ENCODE assay signal across 11 cellular contexts in the genomic region with DNA sequence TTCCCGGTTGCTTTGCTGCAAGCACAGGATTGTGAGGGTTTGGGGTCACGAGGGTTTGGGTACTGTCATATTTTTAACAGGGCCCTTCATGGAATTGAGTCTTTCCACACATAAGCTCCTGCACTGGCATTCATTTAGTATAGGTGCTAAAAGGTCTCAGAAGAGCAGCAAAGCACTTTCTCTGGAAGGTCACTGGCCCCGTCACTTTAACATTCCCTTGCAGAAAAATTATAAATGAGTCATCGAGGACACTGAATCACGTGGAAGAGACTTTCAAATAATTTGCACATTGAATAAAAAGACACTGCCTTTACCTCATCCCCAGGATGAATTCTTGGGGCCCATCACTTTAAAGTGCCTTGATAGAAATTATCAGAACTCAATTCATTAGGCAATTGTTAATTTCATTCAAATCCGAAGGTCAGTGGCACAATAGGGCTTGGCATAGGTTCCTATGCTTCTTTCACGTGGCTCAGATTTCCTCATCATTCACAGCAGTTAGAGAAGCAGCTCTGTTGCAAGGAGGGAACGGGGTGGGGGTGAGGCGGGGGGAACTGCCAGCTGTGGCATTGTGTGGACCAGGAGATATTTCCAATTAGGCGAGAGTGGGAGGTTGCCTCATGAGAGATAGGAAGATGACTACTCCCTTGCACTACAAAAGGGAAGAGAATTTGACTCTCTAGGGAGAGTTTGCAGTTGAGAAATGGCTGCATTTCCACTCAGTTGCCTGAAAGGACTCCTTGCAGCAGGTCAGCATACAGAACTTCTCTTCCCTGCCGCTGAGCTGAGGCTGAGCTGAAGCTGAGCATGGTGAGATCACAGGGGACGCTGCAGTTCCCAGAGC.
DNase-seq lines count a peak whose midpoint lies in the region; ATAC-seq and TF ChIP-seq lines count a peak whose summit lies in the region.
"Had no signal": no experiment of that assay in that cellular context is flagged by ENCODE, and none has a peak within 500 bp of the region (broad histone marks: within the 10 kb centered on the region; RNA-seq: fewer than 3 reads in every experiment).

No MANE protein-coding gene starts in this region.

- H3K4me1 ChIP-seq in right atrium auricular region (peaks cover 0 to 9% of the 10 kb centered on the region in 2 donors), suprapubic skin (peaks cover 8% of the 10 kb centered on the region)

- no peak for TF ChIP-seq EP300 in suprapubic skin (IDR thresholded peaks at IDR 0.05)

- WGBS in suprapubic skin: 47% methylated on average over 12 of the region's 12 CpGs

- H3K4me3 Mint-ChIP-seq in WTC11: no peak overlapping the region
- H3K4me3 Mint-ChIP-seq: activated naive CD8-positive, alpha-beta T cell treated with anti-CD3 and anti-CD28 coated beads, Interleukin-2, amount 10 ng/mL, durations not matched to agents 7 days and 5 days had no signal

- no peaks in the 10 kb centered on the region for H3K9me3 ChIP-seq in right atrium auricular region
- no peaks in the 10 kb centered on the region for H3K9me3 ChIP-seq in suprapubic skin

- CTCF ChIA-PET in WTC11 (lab: Charles Lee): interaction anchor here (0.7 to 1.6 kb wide), 7 partner anchors 9 to 472 kb away, joined by 3 to 9 read pairs (median 3); no protein-coding TSS in a partner anchor

- peak; percentile 86 for ATAC-seq in WTC11
- ATAC-seq in GM21447 (IDR thresholded peaks at IDR 0.05; ENCODE audit: unreplicated experiment): no peak

- H3K4me3 ChIP-seq in HL-60 (replicated peaks; ENCODE audit: insufficient read depth, low read length) (no peak overlapping the region), right atrium auricular region (no peak overlapping the region), suprapubic skin (no peak overlapping the region)

- H3K9me3 Mint-ChIP-seq in WTC11: peaks cover 13% of the 10 kb centered on the region

- no peak for TF ChIP-seq POLR2A in suprapubic skin (IDR thresholded peaks at IDR 0.05)

- peaks cover 3% of the 10 kb centered on the region for H3K27me3 Mint-ChIP-seq in WTC11 (ENCODE audit: low read depth)

- POLR2A ChIA-PET in WTC11 (lab: Charles Lee): no interaction called here

- H3K4me1 Mint-ChIP-seq in WTC11: peaks cover 13% of the 10 kb centered on the region
- H3K4me1 Mint-ChIP-seq: activated naive CD8-positive, alpha-beta T cell treated with anti-CD3 and anti-CD28 coated beads, Interleukin-2, amount 10 ng/mL, durations not matched to agents 7 days and 5 days had no signal

- no peak overlapping the region for H3K27ac Mint-ChIP-seq in WTC11
- H3K27ac Mint-ChIP-seq: activated naive CD8-positive, alpha-beta T cell treated with anti-CD3 and anti-CD28 coated beads, Interleukin-2, amount 10 ng/mL, durations not matched to agents 7 days and 5 days had no signal

- peak overlapping the region; percentile 44 for H3K27ac ChIP-seq in HL-60 (replicated peaks)
- no peak overlapping the region for H3K27ac ChIP-seq in right atrium auricular region
- H3K27ac ChIP-seq in suprapubic skin: no peak overlapping the region

- DNase-seq in HL-60 (ENCODE audit: low read depth in 1 of 2, low spot score in 1 of 2) (peak; percentile 95 to 97), WTC11 (ENCODE audit: low spot score) (peak; percentile 16), right atrium auricular region (ENCODE audit: low spot score) (peak; percentile 76), suprapubic skin (ENCODE audit: low spot score in 2 of 2) (peak; percentile 84 to 88), NCI-H2227 treated with DMSO at 0.1 percent for 48 hours (lab: John Stamatoyannopoulos, UW) (no peak), DMS53 treated with DMSO at 0.1 percent for 48 hours (lab: John Stamatoyannopoulos, UW; ENCODE audit: unreplicated experiment) (no peak), NCI-H1092 treated with DMSO at 0.1 percent for 48 hours (lab: John Stamatoyannopoulos, UW) (no peak)
- DNase-seq: activated naive CD8-positive, alpha-beta T cell treated with anti-CD3 and anti-CD28 coated beads, Interleukin-2, amount 10 ng/mL, durations not matched to agents 7 days and 5 days; NCI-H1417 treated with DMSO at 0.1 percent for 48 hours; T-helper 9 cell had no signal

- H3K27me3 ChIP-seq in HL-60 (ENCODE audit: insufficient read depth, poor library complexity, severe bottlenecking): no peaks in the 10 kb centered on the region
- H3K27me3 ChIP-seq in right atrium auricular region: no peaks in the 10 kb centered on the region
- H3K27me3 ChIP-seq in suprapubic skin: no peaks in the 10 kb centered on the region

- TF ChIP-seq CTCF in HL-60 (IDR thresholded peaks at IDR 0.05; ENCODE audit: insufficient read depth, low read length): no peak
- no peak for TF ChIP-seq CTCF in WTC11 (IDR thresholded peaks at IDR 0.05)
- TF ChIP-seq CTCF in right atrium auricular region (IDR thresholded peaks at IDR 0.05): no peak
- no peak for TF ChIP-seq CTCF in suprapubic skin (IDR thresholded peaks at IDR 0.05)

- H3K36me3 Mint-ChIP-seq in WTC11: peaks cover 6% of the 10 kb centered on the region
- H3K36me3 Mint-ChIP-seq: activated naive CD8-positive, alpha-beta T cell treated with anti-CD3 and anti-CD28 coated beads, Interleukin-2, amount 10 ng/mL, durations not matched to agents 7 days and 5 days had no signal

- no peaks in the 10 kb centered on the region for H3K36me3 ChIP-seq in right atrium auricular region
- H3K36me3 ChIP-seq in suprapubic skin: no peaks in the 10 kb centered on the region

TF ChIP-seq in WTC11, 78 proteins besides CTCF, POLR2A, EP300 and RAD21 (continues in another document):
- TF ChIP-seq ZBTB21 (CRISPR knock-in tag; IDR thresholded peaks at IDR 0.05; ENCODE audit: borderline replicate concordance) (no peak), ZNF396 (CRISPR knock-in tag; IDR thresholded peaks at IDR 0.05; ENCODE audit: borderline replicate concordance) (no peak), SOX15 (CRISPR knock-in tag; IDR thresholded peaks at IDR 0.05) (no peak), PRRX2 (CRISPR knock-in tag; IDR thresholded peaks at IDR 0.05) (no peak), TEAD1 (CRISPR knock-in tag; IDR thresholded peaks at IDR 0.05) (no peak), FOXK1 (CRISPR knock-in tag; IDR thresholded peaks at IDR 0.05) (no peak), ZNF317 (CRISPR knock-in tag; IDR thresholded peaks at IDR 0.05; ENCODE audit: borderline replicate concordance, low read depth) (no peak), SMAD3 (CRISPR knock-in tag; IDR thresholded peaks at IDR 0.05; ENCODE audit: borderline replicate concordance) (no peak), GRHL2 (CRISPR knock-in tag; IDR thresholded peaks at IDR 0.05; ENCODE audit: insufficient replicate concordance, severe bottlenecking) (no peak), JUN (CRISPR knock-in tag; IDR thresholded peaks at IDR 0.05) (no peak), FOXJ3 (CRISPR knock-in tag; IDR thresholded peaks at IDR 0.05; ENCODE audit: borderline replicate concordance) (no peak), EMX1 (CRISPR knock-in tag; IDR thresholded peaks at IDR 0.05) (no peak), OVOL2 (CRISPR knock-in tag; IDR thresholded peaks at IDR 0.05; ENCODE audit: borderline replicate concordance) (no peak), TCF7 (CRISPR knock-in tag; IDR thresholded peaks at IDR 0.05; ENCODE audit: low read depth) (no peak)
- TF ChIP-seq, protein P1, sequence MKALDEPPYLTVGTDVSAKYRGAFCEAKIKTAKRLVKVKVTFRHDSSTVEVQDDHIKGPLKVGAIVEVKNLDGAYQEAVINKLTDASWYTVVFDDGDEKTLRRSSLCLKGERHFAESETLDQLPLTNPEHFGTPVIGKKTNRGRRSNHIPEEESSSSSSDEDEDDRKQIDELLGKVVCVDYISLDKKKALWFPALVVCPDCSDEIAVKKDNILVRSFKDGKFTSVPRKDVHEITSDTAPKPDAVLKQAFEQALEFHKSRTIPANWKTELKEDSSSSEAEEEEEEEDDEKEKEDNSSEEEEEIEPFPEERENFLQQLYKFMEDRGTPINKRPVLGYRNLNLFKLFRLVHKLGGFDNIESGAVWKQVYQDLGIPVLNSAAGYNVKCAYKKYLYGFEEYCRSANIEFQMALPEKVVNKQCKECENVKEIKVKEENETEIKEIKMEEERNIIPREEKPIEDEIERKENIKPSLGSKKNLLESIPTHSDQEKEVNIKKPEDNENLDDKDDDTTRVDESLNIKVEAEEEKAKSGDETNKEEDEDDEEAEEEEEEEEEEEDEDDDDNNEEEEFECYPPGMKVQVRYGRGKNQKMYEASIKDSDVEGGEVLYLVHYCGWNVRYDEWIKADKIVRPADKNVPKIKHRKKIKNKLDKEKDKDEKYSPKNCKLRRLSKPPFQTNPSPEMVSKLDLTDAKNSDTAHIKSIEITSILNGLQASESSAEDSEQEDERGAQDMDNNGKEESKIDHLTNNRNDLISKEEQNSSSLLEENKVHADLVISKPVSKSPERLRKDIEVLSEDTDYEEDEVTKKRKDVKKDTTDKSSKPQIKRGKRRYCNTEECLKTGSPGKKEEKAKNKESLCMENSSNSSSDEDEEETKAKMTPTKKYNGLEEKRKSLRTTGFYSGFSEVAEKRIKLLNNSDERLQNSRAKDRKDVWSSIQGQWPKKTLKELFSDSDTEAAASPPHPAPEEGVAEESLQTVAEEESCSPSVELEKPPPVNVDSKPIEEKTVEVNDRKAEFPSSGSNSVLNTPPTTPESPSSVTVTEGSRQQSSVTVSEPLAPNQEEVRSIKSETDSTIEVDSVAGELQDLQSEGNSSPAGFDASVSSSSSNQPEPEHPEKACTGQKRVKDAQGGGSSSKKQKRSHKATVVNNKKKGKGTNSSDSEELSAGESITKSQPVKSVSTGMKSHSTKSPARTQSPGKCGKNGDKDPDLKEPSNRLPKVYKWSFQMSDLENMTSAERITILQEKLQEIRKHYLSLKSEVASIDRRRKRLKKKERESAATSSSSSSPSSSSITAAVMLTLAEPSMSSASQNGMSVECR (CRISPR knock-in tag; IDR thresholded peaks at IDR 0.05; ENCODE audit: borderline replicate concordance): no peak
- TF ChIP-seq, protein P2, sequence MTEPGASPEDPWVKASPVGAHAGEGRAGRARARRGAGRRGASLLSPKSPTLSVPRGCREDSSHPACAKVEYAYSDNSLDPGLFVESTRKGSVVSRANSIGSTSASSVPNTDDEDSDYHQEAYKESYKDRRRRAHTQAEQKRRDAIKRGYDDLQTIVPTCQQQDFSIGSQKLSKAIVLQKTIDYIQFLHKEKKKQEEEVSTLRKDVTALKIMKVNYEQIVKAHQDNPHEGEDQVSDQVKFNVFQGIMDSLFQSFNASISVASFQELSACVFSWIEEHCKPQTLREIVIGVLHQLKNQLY (CRISPR knock-in tag; IDR thresholded peaks at IDR 0.05): no peak
- TF ChIP-seq, protein P3, sequence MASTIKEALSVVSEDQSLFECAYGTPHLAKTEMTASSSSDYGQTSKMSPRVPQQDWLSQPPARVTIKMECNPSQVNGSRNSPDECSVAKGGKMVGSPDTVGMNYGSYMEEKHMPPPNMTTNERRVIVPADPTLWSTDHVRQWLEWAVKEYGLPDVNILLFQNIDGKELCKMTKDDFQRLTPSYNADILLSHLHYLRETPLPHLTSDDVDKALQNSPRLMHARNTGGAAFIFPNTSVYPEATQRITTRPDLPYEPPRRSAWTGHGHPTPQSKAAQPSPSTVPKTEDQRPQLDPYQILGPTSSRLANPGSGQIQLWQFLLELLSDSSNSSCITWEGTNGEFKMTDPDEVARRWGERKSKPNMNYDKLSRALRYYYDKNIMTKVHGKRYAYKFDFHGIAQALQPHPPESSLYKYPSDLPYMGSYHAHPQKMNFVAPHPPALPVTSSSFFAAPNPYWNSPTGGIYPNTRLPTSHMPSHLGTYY (CRISPR knock-in tag; IDR thresholded peaks at IDR 0.05): no peak

Comparison
In these comparisons a context has a peak if more than half of its experiments do, and no peak if none do; other contexts are left out.
1. DNase-seq: peak in HL-60 (2 of 2), WTC11 (single experiment), right atrium auricular region (single experiment) and suprapubic skin (2 of 2); none in NCI-H2227 treated with DMSO at 0.1 percent for 48 hours (single experiment), DMS53 treated with DMSO at 0.1 percent for 48 hours (single experiment) and NCI-H1092 treated with DMSO at 0.1 percent for 48 hours (single experiment).